15 cellular contexts compared by ENCODE assay signal in genomic region chr18:22195052-22195451, GRCh38.
"Had no signal": no experiment of that assay in that cellular context is flagged by ENCODE, and none has a peak within 500 bp of the region (broad histone marks: within the 10 kb centered on the region; RNA-seq: fewer than 3 reads in every experiment).

No MANE protein-coding gene starts in this region.

- DNase-seq: activated CD4-positive, alpha-beta memory T cell treated with anti-CD3 and anti-CD28 coated beads for 36 hours; activated CD4-positive, alpha-beta T cell treated with anti-CD3 and anti-CD28 coated beads for 1 hour; activated effector memory CD4-positive, alpha-beta T cell treated with anti-CD3 and anti-CD28 coated beads, Interleukin-2, amount 50 U/mL, for 16 hours; activated T-cell treated with anti-CD3 and anti-CD28 coated beads, Interleukin-2, amount 50 U/mL, for 4 hours; effector memory CD4-positive, alpha-beta T cell; hippocampal formation; lower lobe of right lung; naive thymus-derived CD8-positive, alpha-beta T cell; SW 1271; tibial artery had no signal

- H3K9me3 Mint-ChIP-seq: activated CD4-positive, alpha-beta memory T cell treated with anti-CD3 and anti-CD28 coated beads for 36 hours; activated T-cell treated with anti-CD3 and anti-CD28 coated beads, Interleukin-2, amount 50 U/mL, for 4 hours; central memory CD8-positive, alpha-beta T cell had no signal

- H3K9me3 ChIP-seq: gastroesophageal sphincter, lower lobe of right lung, SJSA1, tibial artery had no signal

- H3K27me3 ChIP-seq: SJSA1, tibial artery had no signal

- H3K4me3 ChIP-seq: gastroesophageal sphincter, lower lobe of right lung, SJSA1, skin epidermis had no signal

- H3K27ac Mint-ChIP-seq: activated CD4-positive, alpha-beta memory T cell treated with anti-CD3 and anti-CD28 coated beads for 36 hours; activated naive CD8-positive, alpha-beta T cell; naive thymus-derived CD8-positive, alpha-beta T cell had no signal

- H3K27ac ChIP-seq: SJSA1, skin epidermis had no signal

- ATAC-seq: activated T-cell treated with anti-CD3 and anti-CD28 coated beads, Interleukin-2, amount 50 U/mL, for 4 hours; gastroesophageal sphincter; naive thymus-derived CD8-positive, alpha-beta T cell had no signal

- H3K4me3 Mint-ChIP-seq: activated CD4-positive, alpha-beta memory T cell treated with anti-CD3 and anti-CD28 coated beads for 36 hours; activated naive CD8-positive, alpha-beta T cell; activated T-cell treated with anti-CD3 and anti-CD28 coated beads, Interleukin-2, amount 50 U/mL, for 4 hours; central memory CD8-positive, alpha-beta T cell; naive thymus-derived CD8-positive, alpha-beta T cell had no signal

- H3K36me3 Mint-ChIP-seq: activated CD4-positive, alpha-beta memory T cell treated with anti-CD3 and anti-CD28 coated beads for 36 hours; activated naive CD8-positive, alpha-beta T cell; naive thymus-derived CD8-positive, alpha-beta T cell had no signal
